In the genomic region with DNA sequence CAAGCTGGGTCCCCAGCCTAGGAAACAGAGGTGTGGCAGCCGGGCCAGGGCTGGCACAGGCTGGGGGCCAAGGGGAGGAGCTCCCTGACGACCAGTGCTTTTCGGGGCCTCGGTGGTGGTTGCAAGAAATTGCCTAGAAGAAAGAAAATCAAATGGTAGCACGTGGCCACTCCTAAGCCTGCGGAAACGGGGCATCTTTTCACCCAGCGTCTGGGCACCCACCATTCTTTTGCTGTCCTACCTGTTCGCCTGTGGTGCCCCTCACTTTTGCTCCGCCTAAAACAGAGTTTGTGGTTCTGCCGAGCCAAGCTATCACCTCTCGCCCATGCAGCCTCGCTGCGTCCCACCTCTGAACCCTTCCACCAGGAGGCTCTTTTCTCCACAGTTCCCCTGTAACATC, we compare ENCODE assay signal across 26 cellular contexts. TPM values are rescaled to one million over a fixed set of nuclear protein-coding genes. Genes with fewer than 3 reads are reported as not detected.
"Had no signal": no experiment of that assay in that cellular context is flagged by ENCODE, and none has a peak within 500 bp of the region (broad histone marks: within the 10 kb centered on the region; RNA-seq: fewer than 3 reads in every experiment).

No MANE protein-coding gene starts in this region.

- H3K4me3 ChIP-seq: adrenal gland, MG63, Peyer's patch, SJCRH30 had no signal

- H3K9me2 ChIP-seq: SK-N-SH had no signal

- H3K27me3 ChIP-seq: adrenal gland, Peyer's patch had no signal

- H3K4me3 Mint-ChIP-seq: activated CD8-positive, alpha-beta T cell treated with anti-CD3 and anti-CD28 coated beads, Interleukin-2, amount 10 ng/mL, durations not matched to agents 7 days and 5 days; activated naive CD8-positive, alpha-beta T cell treated with anti-CD3 and anti-CD28 coated beads, Interleukin-2, amount 10 ng/mL, durations not matched to agents 7 days and 5 days; T-helper 2 cell treated with Interferon-gamma antibody and Interleukin-4, amounts not matched to agents 5 μg/mL and 100 μg/mL, for 36 hours had no signal

- ATAC-seq: activated CD8-positive, alpha-beta T cell treated with anti-CD3 and anti-CD28 coated beads, Interleukin-2, amount 10 ng/mL, durations not matched to agents 7 days and 5 days had no signal

- H3K9ac ChIP-seq: SK-N-SH had no signal

- DNase-seq: activated CD4-positive, alpha-beta T cell treated with anti-CD3 and anti-CD28 coated beads for 48 hours; activated CD4-positive, alpha-beta T cell treated with anti-CD3 and anti-CD28 coated beads, Interleukin-2, amount 50 U/mL, for 4 hours; activated CD4-positive, CD25-positive, alpha-beta regulatory T cell treated with anti-CD3 and anti-CD28 coated beads, Interleukin-2, amount 50 U/mL, for 72 hours; activated CD8-positive, alpha-beta memory T cell treated with anti-CD3 and anti-CD28 coated beads, Interleukin-2, amount 50 U/mL, for 48 hours; activated CD8-positive, alpha-beta T cell treated with anti-CD3 and anti-CD28 coated beads, Interleukin-2, amount 10 ng/mL, durations not matched to agents 7 days and 5 days; activated naive CD4-positive, alpha-beta T cell treated with anti-CD3 and anti-CD28 coated beads, Interleukin-2, amount 50 U/mL, for 16 hours; activated naive CD8-positive, alpha-beta T cell treated with anti-CD3 and anti-CD28 coated beads, Interleukin-2, amount 10 ng/mL, durations not matched to agents 7 days and 5 days; activated T-cell treated with anti-CD3 and anti-CD28 coated beads, Interleukin-2, amount 50 U/mL, for 1 hour; adrenal gland; anterior cingulate cortex; MG63; NCI-H1105; NCI-H1436; NCI-H187; NCI-H2081 treated with DMSO at 0.1 percent for 48 hours; NCI-H446; NCI-H524; Peyer's patch; Right ventricle myocardium superior; SJCRH30; SK-N-SH; T-helper 1 cell had no signal

- H3K4me1 ChIP-seq: Peyer's patch, SJCRH30 had no signal

- H3K36me3 Mint-ChIP-seq: activated naive CD8-positive, alpha-beta T cell treated with anti-CD3 and anti-CD28 coated beads, Interleukin-2, amount 10 ng/mL, durations not matched to agents 7 days and 5 days had no signal

- H3K9me3 ChIP-seq: adrenal gland, MG63, Peyer's patch, SJCRH30, SK-N-SH had no signal

- H3K9me3 Mint-ChIP-seq: activated naive CD8-positive, alpha-beta T cell treated with anti-CD3 and anti-CD28 coated beads, Interleukin-2, amount 10 ng/mL, durations not matched to agents 7 days and 5 days; T-helper 2 cell treated with Interferon-gamma antibody and Interleukin-4, amounts not matched to agents 5 μg/mL and 100 μg/mL, for 36 hours had no signal

- H3K27ac Mint-ChIP-seq: activated CD8-positive, alpha-beta T cell treated with anti-CD3 and anti-CD28 coated beads, Interleukin-2, amount 10 ng/mL, durations not matched to agents 7 days and 5 days; activated naive CD8-positive, alpha-beta T cell treated with anti-CD3 and anti-CD28 coated beads, Interleukin-2, amount 10 ng/mL, durations not matched to agents 7 days and 5 days; T-helper 2 cell treated with Interferon-gamma antibody and Interleukin-4, amounts not matched to agents 5 μg/mL and 100 μg/mL, for 36 hours had no signal

- H3K4me2 ChIP-seq: SK-N-SH had no signal

- H3K36me3 ChIP-seq: adrenal gland, MG63, Peyer's patch, SJCRH30 had no signal

- H3K27ac ChIP-seq: adrenal gland, Peyer's patch, RWPE1, SJCRH30 had no signal

RNA-seq across cellular contexts. Expression of gene KRTDAP, which starts 7.1 kb away (rescaled TPM):
- total RNA-seq: activated CD8-positive, alpha-beta T cell treated with anti-CD3 and anti-CD28 coated beads, Interleukin-2, amount 10 ng/mL, durations not matched to agents 7 days and 5 days; activated naive CD8-positive, alpha-beta T cell treated with anti-CD3 and anti-CD28 coated beads, Interleukin-2, amount 10 ng/mL, durations not matched to agents 7 days and 5 days; adrenal gland; cardiac septum; cerebellum; Peyer's patch; Right ventricle myocardium superior; SJCRH30 had no signal
- polyA plus RNA-seq: adrenal gland, SK-N-SH had no signal

RNA-seq across cellular contexts. Expression of gene DMKN, which starts 16.0 kb away (rescaled TPM):
- total RNA-seq: activated CD8-positive, alpha-beta T cell treated with anti-CD3 and anti-CD28 coated beads, Interleukin-2, amount 10 ng/mL, durations not matched to agents 7 days and 5 days; SJCRH30 had no signal
- polyA plus RNA-seq: SK-N-SH had no signal

RNA-seq across cellular contexts. Expression of gene SBSN, which starts 30.7 kb away (rescaled TPM):
- total RNA-seq: activated CD8-positive, alpha-beta T cell treated with anti-CD3 and anti-CD28 coated beads, Interleukin-2, amount 10 ng/mL, durations not matched to agents 7 days and 5 days; activated naive CD8-positive, alpha-beta T cell treated with anti-CD3 and anti-CD28 coated beads, Interleukin-2, amount 10 ng/mL, durations not matched to agents 7 days and 5 days; adrenal gland; cardiac septum; cerebellum; Right ventricle myocardium superior; SJCRH30 had no signal

RNA-seq across cellular contexts. Expression of gene GAPDHS, which starts 35.9 kb away (rescaled TPM):
- total RNA-seq: activated CD8-positive, alpha-beta T cell treated with anti-CD3 and anti-CD28 coated beads, Interleukin-2, amount 10 ng/mL, durations not matched to agents 7 days and 5 days; activated naive CD8-positive, alpha-beta T cell treated with anti-CD3 and anti-CD28 coated beads, Interleukin-2, amount 10 ng/mL, durations not matched to agents 7 days and 5 days; adrenal gland; cardiac septum; cerebellum; Right ventricle myocardium superior; SJCRH30 had no signal
- polyA plus RNA-seq: adrenal gland, SK-N-SH had no signal
